8 cellular contexts compared by ENCODE assay signal in genomic region chr19:1039646-1040475, GRCh38. TPM values are rescaled to one million over a fixed set of nuclear protein-coding genes. Genes with fewer than 3 reads are reported as not detected.
DNase-seq lines count a peak whose midpoint lies in the region; ATAC-seq and TF ChIP-seq lines count a peak whose summit lies in the region.

ABCA7 (plus strand) TSS chr19:1040107; CDS start chr19:1041362, 1,255 bp downstream.

- no peaks in the 10 kb centered on the region for H3K27me3 ChIP-seq in spleen (replicated peaks in 1 of 7)

- peak within 1 kb of the TSS; percentile 98 for H3K4me3 Mint-ChIP-seq in activated B cell treated with CpG ODN at 0.5 μM for 24 hours

- CTCF ChIA-PET in activated B cell treated with CpG ODN at 0.5 μM for 24 hours (lab: Charles Lee), result interaction anchor here (0.6 to 4.2 kb wide), 5 partner anchors 13 to 204 kb away, joined by 3 to 15 read pairs (median 5); partner anchors contain the start of genes ARHGAP45, CNN2 and RNU6-2

- TF ChIP-seq CTCF in activated B cell treated with CpG ODN at 0.5 μM for 24 hours (IDR thresholded peaks at IDR 0.05), result no peak
- peak in 3 of 11 experiments; percentile 22 to 48 (median 46) for TF ChIP-seq CTCF in spleen (IDR thresholded peaks at IDR 0.05 in 8 of 11, conservative IDR thresholded peaks at IDR 0.05 in 3 of 11)

- intact Hi-C loops in activated B cell treated with CpG ODN at 0.5 μM for 24 hours (cut with micrococcal nuclease) (loop anchor here (1.0 to 2.0 kb wide), 4 partner anchors 17 to 55 kb away; partner anchors contain the start of genes ARHGAP45 and POLR2E), spleen (cut with DNase I; ENCODE audit: low total_unique reads) (no loop called here)

- POLR2A ChIA-PET in activated B cell treated with CpG ODN at 0.5 μM for 24 hours (lab: Charles Lee), result interaction anchor here (0.7 to 9.9 kb wide), 25 partner anchors 9 to 235 kb away, joined by 3 to 365 read pairs (median 6); partner anchors contain the start of genes ARHGAP45, CIRBP, CNN2 and FAM174C

- no peaks in the 10 kb centered on the region for H3K9me3 ChIP-seq in spleen

- H3K27ac ChIP-seq in caudate nucleus (ENCODE audit: low read depth, low read length) (no peak within 1 kb of the TSS), spleen (peak within 1 kb of the TSS; percentile 53 to 94 (median 86))

- 2 to 7% (median 3%) methylated on average over 32 to 56 of the region's 56 CpGs for WGBS in spleen, 5 donors

- ATAC-seq in GM19025 (IDR thresholded peaks at IDR 0.05; ENCODE audit: low read depth, unreplicated experiment), result peak; percentile 79
- peak; percentile 72 for ATAC-seq in HG03280 (IDR thresholded peaks at IDR 0.05; ENCODE audit: unreplicated experiment)
- peak; percentile 78 for ATAC-seq in activated B cell treated with CpG ODN at 0.5 μM for 24 hours (ENCODE audit: low read depth)

- DNase-seq in AG08396 (ENCODE audit: low spot score) (peak; percentile 95), NCI-H345 treated with DMSO at 0.1 percent for 48 hours (lab: John Stamatoyannopoulos, UW; ENCODE audit: unreplicated experiment) (peak; percentile 97), activated B cell treated with CpG ODN at 0.5 μM for 24 hours (peak; percentile 99), caudate nucleus (lab: John Stamatoyannopoulos, UW) (peak; percentile 48 to 98 (median 91)), inferior parietal cortex (ENCODE audit: extremely low spot score) (peak; percentile 97), spleen (peak; percentile 100)

- peaks cover 38 to 86% (median 61%) of the 10 kb centered on the region in 6 donors for H3K4me1 ChIP-seq in spleen

- H3K36me3 Mint-ChIP-seq in activated B cell treated with CpG ODN at 0.5 μM for 24 hours (ENCODE audit: low read depth), result peaks cover 52% of the 10 kb centered on the region

- H3K27me3 Mint-ChIP-seq in activated B cell treated with CpG ODN at 0.5 μM for 24 hours, result no peaks in the 10 kb centered on the region

- H3K9me3 Mint-ChIP-seq in activated B cell treated with CpG ODN at 0.5 μM for 24 hours, result no peaks in the 10 kb centered on the region

- peak within 1 kb of the TSS; percentile 56 to 92 (median 70) for H3K4me3 ChIP-seq in spleen

- peak in 2 of 3 donors; percentile 33 to 72 for TF ChIP-seq POLR2A in spleen (IDR thresholded peaks at IDR 0.05)

- peaks cover 0 to 74% (median 36%) of the 10 kb centered on the region in 6 donors for H3K36me3 ChIP-seq in spleen

- peaks cover 61% of the 10 kb centered on the region for H3K4me1 Mint-ChIP-seq in activated B cell treated with CpG ODN at 0.5 μM for 24 hours

- H3K27ac Mint-ChIP-seq in activated B cell treated with CpG ODN at 0.5 μM for 24 hours, result peak within 1 kb of the TSS; percentile 96

RNA-seq across cellular contexts. Expression of gene ABCA7, which starts in this region (rescaled TPM):
- total RNA-seq in activated B cell treated with CpG ODN at 0.5 μM for 24 hours (164 and 188 TPM in 2 replicates), spleen (100 to 1,000 TPM in 3 of 7 donors, 10 to 100 TPM in 4; 64.6 to 162 (median 94.7) TPM)
- 100 to 1,000 TPM in 2 of 3 donors, 10 to 100 TPM in 1; 67.5 to 197 (median 152) TPM for polyA plus RNA-seq in spleen
